ENCODE assay signal across 16 cellular contexts in the genomic region with DNA sequence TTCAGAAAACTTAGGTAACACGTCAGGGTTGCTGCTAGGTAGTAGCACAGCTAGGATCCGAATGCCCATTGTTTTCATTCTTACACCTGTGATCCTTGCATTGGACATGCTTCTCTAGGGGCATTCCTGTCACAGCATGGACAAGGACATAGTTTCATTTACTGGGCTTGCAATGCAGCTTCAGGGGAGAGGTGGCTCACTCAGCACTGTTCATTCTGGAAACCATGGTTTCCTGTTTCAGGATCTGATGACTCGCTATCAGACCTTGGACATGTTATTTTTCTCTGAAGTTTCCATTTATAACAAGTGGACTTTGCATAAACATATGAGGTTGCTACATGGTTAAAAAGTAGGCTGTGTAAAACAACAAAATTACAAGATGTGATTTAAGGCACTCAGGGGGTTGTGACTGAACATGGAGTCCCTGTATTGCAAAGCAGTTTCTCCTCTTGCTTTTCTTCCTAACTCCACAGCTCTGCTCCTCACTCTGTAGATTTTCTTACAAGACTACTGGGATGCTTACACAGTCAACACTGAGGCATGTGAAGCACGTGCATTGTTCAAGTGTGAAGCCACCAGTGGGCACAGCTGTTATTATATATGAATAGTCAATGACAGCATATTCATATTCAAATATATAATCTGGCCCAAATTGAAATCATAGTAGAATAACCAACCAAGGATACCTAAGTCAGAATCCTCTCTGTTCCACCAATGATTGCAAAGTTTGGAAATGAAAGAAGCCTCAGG.
DNase-seq lines count a peak whose midpoint lies in the region; ATAC-seq, FAIRE-seq and TF ChIP-seq lines count a peak whose summit lies in the region.
"Had no signal": no experiment of that assay in that cellular context is flagged by ENCODE, and none has a peak within 500 bp of the region (broad histone marks: within the 10 kb centered on the region; RNA-seq: fewer than 3 reads in every experiment).

No MANE protein-coding gene starts in this region.

- H3K9me3 ChIP-seq in HepG2 (ENCODE audit: low read length): no peaks in the 10 kb centered on the region

- H3K27me3 ChIP-seq in HepG2 (ENCODE audit: control insufficient read depth in 1 of 2, insufficient read depth in 2 of 2, low read length in 2 of 2): no peaks in the 10 kb centered on the region

- TF ChIP-seq EP300 in HepG2 (IDR thresholded peaks at IDR 0.05; ENCODE audit: low read depth in 2 of 2, low read length in 2 of 2) (peak in 1 of 2 experiments; percentile 19; a peak in 1 of 4 replicates), HepG2 (CRISPR knock-in tag; IDR thresholded peaks at IDR 0.05; ENCODE audit: borderline replicate concordance) (no peak)

- no peak for TF ChIP-seq RAD21 in HepG2 (CRISPR knock-in tag; IDR thresholded peaks at IDR 0.05)

- peaks cover 68% of the 10 kb centered on the region for H3K4me1 ChIP-seq in HepG2 (ENCODE audit: insufficient read depth, low read length)

- no peaks in the 10 kb centered on the region for H3K79me2 ChIP-seq in HepG2 (ENCODE audit: insufficient read depth, low read length)

- no peak overlapping the region for H3K4me3 ChIP-seq in HepG2 (replicated peaks in 1 of 3; ENCODE audit: insufficient read depth in 1 of 3, low read depth in 2 of 3, low read length in 3 of 3)

- BruUV-seq in HepG2 (replicated peaks; lab: Mats Ljungman, UMichigan): no TSS peak

- POLR2A ChIA-PET in HepG2 (lab: Yijun Ruan, JAX) (interaction anchor here (0.8 to 1.3 kb wide), 2 partner anchors 20 to 70 kb away, joined by 3 to 5 read pairs; no protein-coding TSS in a partner anchor), HEK293T (lab: Yijun Ruan, JAX) (no interaction called here)

- TF ChIP-seq POLR2A in HepG2 (IDR thresholded peaks at IDR 0.05; ENCODE audit: insufficient read depth in 1 of 2, low read depth in 2 of 2, low read length in 2 of 2): no peak

- ATAC-seq in HG03175 (IDR thresholded peaks at IDR 0.05; ENCODE audit: unreplicated experiment) (peak; percentile 5), HepG2 (peak; percentile 54)

- peak; percentile 43 for DNase-seq in A172 (ENCODE audit: low spot score)
- DNase-seq in astrocyte of the hippocampus (ENCODE audit: low read depth, low spot score): peak; percentile 61
- DNase-seq in HepG2 (ENCODE audit: low spot score): peak; percentile 77
- no peak for DNase-seq in GDM1 (lab: John Stamatoyannopoulos, UW)
- DNase-seq in NCI-H2171 treated with DMSO at 0.1 percent for 48 hours (lab: John Stamatoyannopoulos, UW): no peak
- no peak for DNase-seq in stimulated activated CD8-positive, alpha-beta memory T cell treated with anti-CD3 and anti-CD28 coated beads, Interleukin-4, amount 100 ng/mL, for 48 hours
- DNase-seq in HEK293T (ENCODE audit: extremely low spot score): no peak
- DNase-seq: 8988T; DND-41; KG1; left cardiac atrium; NCI-H2029 treated with DMSO at 0.1 percent for 48 hours; NK-92 treated with Interleukin-12 subunit alpha and Interleukin-12 subunit beta, amount 100 ng/mL, for 24 hours; stimulated activated CD4-positive, alpha-beta T cell treated with anti-CD3 and anti-CD28 coated beads, Interleukin-12 subunit alpha, Interleukin-12 subunit beta, amount 100 ng/mL, for 4 hours; WERI-Rb-1 had no signal

- no peak for TF ChIP-seq CTCF in HepG2 (CRISPR knock-in tag; IDR thresholded peaks at IDR 0.05)

- peak overlapping the region; percentile 92 for H3K27ac ChIP-seq in HepG2 (ENCODE audit: extremely low read length, insufficient read depth, low read length)
- H3K27ac ChIP-seq: WERI-Rb-1 had no signal

- peak overlapping the region; percentile 85 for H3K4me2 ChIP-seq in HepG2 (ENCODE audit: low read depth, low read length)

- H2AFZ ChIP-seq in HepG2 (ENCODE audit: low read length): no peak overlapping the region

- intact Hi-C loops in HepG2 (cut with micrococcal nuclease; ENCODE audit: unreplicated experiment): loop anchor here (2.0 kb wide), 1 partner anchor 20 kb away; no protein-coding TSS in a partner anchor

- CTCF ChIA-PET in HepG2 (lab: Yijun Ruan, JAX; ENCODE audit: low intra/inter-chr PET ratio, low total read pairs) (no interaction called here), HEK293T (lab: Yijun Ruan, JAX) (interaction anchor here (1.1 kb wide), 1 partner anchor 20 kb away, joined by 3 read pairs; no protein-coding TSS in a partner anchor)

- in situ Hi-C loops in HepG2 (cut with HindIII; ENCODE audit: extremely low pct_ligation_motif_present, low pct_unique_long_range_greater_than_20kb): no loop called here

- WGBS in HepG2 (ENCODE audit: low lambda C conversion rate): 71% methylated on average over 4 of the region's 4 CpGs

- H3K9ac ChIP-seq in HepG2 (ENCODE audit: insufficient read depth, low read depth, low read length): peak overlapping the region; percentile 62

- no peaks in the 10 kb centered on the region for H3K36me3 ChIP-seq in HepG2 (replicated peaks in 1 of 2; ENCODE audit: control insufficient read depth in 1 of 2, insufficient read depth in 2 of 2, low read length in 2 of 2)
- H3K36me3 ChIP-seq: WERI-Rb-1 had no signal

- H4K20me1 ChIP-seq in HepG2 (ENCODE audit: insufficient read depth, low read length): no peaks in the 10 kb centered on the region

- FAIRE-seq in HepG2 (lab: Jason Lieb, UNC): no peak

TF ChIP-seq in HepG2, 621 proteins besides CTCF, POLR2A, EP300 and RAD21 (continues in another document):
- TF ChIP-seq, protein P1, sequence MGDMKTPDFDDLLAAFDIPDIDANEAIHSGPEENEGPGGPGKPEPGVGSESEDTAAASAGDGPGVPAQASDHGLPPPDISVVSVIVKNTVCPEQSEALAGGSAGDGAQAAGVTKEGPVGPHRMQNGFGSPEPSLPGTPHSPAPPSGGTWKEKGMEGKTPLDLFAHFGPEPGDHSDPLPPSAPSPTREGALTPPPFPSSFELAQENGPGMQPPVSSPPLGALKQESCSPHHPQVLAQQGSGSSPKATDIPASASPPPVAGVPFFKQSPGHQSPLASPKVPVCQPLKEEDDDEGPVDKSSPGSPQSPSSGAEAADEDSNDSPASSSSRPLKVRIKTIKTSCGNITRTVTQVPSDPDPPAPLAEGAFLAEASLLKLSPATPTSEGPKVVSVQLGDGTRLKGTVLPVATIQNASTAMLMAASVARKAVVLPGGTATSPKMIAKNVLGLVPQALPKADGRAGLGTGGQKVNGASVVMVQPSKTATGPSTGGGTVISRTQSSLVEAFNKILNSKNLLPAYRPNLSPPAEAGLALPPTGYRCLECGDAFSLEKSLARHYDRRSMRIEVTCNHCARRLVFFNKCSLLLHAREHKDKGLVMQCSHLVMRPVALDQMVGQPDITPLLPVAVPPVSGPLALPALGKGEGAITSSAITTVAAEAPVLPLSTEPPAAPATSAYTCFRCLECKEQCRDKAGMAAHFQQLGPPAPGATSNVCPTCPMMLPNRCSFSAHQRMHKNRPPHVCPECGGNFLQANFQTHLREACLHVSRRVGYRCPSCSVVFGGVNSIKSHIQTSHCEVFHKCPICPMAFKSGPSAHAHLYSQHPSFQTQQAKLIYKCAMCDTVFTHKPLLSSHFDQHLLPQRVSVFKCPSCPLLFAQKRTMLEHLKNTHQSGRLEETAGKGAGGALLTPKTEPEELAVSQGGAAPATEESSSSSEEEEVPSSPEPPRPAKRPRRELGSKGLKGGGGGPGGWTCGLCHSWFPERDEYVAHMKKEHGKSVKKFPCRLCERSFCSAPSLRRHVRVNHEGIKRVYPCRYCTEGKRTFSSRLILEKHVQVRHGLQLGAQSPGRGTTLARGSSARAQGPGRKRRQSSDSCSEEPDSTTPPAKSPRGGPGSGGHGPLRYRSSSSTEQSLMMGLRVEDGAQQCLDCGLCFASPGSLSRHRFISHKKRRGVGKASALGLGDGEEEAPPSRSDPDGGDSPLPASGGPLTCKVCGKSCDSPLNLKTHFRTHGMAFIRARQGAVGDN (CRISPR knock-in tag; IDR thresholded peaks at IDR 0.05): no peak
- TF ChIP-seq ZNF589 (CRISPR knock-in tag; conservative IDR thresholded peaks at IDR 0.05) (no peak), ELF3 (CRISPR knock-in tag; IDR thresholded peaks at IDR 0.05) (peak; percentile 43; the same call in 1 of the 2 replicates), ERF (CRISPR knock-in tag; IDR thresholded peaks at IDR 0.05) (no peak), ETV5 (CRISPR knock-in tag; IDR thresholded peaks at IDR 0.05; ENCODE audit: borderline replicate concordance) (peak; percentile 28; the same call in 1 of the 2 replicates), RARA (CRISPR knock-in tag; IDR thresholded peaks at IDR 0.05) (peak; percentile 29; the same call in 1 of the 2 replicates)

TF ChIP-seq in HEK293T, 16 proteins besides CTCF, POLR2A, EP300 and RAD21:
- TF ChIP-seq ARNT (IDR thresholded peaks at IDR 0.05) (no peak), SP1 (IDR thresholded peaks at IDR 0.05) (no peak), ELF4 (IDR thresholded peaks at IDR 0.05) (no peak), SUZ12 (IDR thresholded peaks at IDR 0.05) (no peak), BHLHE40 (IDR thresholded peaks at IDR 0.05; ENCODE audit: borderline replicate concordance) (no peak), FOXM1 (IDR thresholded peaks at IDR 0.05; ENCODE audit: borderline replicate concordance) (no peak), FOXK2 (IDR thresholded peaks at IDR 0.05) (no peak), CTBP1 (IDR thresholded peaks at IDR 0.05; ENCODE audit: borderline replicate concordance) (no peak), NFRKB (IDR thresholded peaks at IDR 0.05) (no peak), LEF1 (IDR thresholded peaks at IDR 0.05; ENCODE audit: borderline replicate concordance) (no peak), ZNF384 (IDR thresholded peaks at IDR 0.05) (no peak)
- TF ChIP-seq, protein P2, sequence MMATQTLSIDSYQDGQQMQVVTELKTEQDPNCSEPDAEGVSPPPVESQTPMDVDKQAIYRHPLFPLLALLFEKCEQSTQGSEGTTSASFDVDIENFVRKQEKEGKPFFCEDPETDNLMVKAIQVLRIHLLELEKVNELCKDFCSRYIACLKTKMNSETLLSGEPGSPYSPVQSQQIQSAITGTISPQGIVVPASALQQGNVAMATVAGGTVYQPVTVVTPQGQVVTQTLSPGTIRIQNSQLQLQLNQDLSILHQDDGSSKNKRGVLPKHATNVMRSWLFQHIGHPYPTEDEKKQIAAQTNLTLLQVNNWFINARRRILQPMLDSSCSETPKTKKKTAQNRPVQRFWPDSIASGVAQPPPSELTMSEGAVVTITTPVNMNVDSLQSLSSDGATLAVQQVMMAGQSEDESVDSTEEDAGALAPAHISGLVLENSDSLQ (IDR thresholded peaks at IDR 0.05): no peak

Comparison
In these comparisons a context has a peak if more than half of its experiments do, and no peak if none do; other contexts are left out.
1. DNase-seq: peak in A172 (single experiment), astrocyte of the hippocampus (single experiment) and HepG2 (single experiment); none in GDM1 (single experiment), NCI-H2171 treated with DMSO at 0.1 percent for 48 hours (single experiment), stimulated activated CD8-positive, alpha-beta memory T cell treated with anti-CD3 and anti-CD28 coated beads, Interleukin-4, amount 100 ng/mL, for 48 hours (single experiment) and HEK293T (single experiment).